18 cellular contexts compared by ENCODE assay signal in genomic region chr7:108167460-108167859, GRCh38. TPM values are rescaled to one million over a fixed set of nuclear protein-coding genes. Genes with fewer than 3 reads are reported as not detected.
DNase-seq lines count a peak whose midpoint lies in the region; ATAC-seq, FAIRE-seq and TF ChIP-seq lines count a peak whose summit lies in the region.
"Had no signal": no experiment of that assay in that cellular context is flagged by ENCODE, and none has a peak within 500 bp of the region (broad histone marks: within the 10 kb centered on the region; RNA-seq: fewer than 3 reads in every experiment).

No MANE protein-coding gene starts in this region.

- H3K36me3 ChIP-seq in esophagus muscularis mucosa (no peaks in the 10 kb centered on the region), pancreas (no peaks in the 10 kb centered on the region)
- H3K36me3 ChIP-seq: WERI-Rb-1 had no signal

- no peak for FAIRE-seq in pancreas (lab: Jason Lieb, UNC)
- FAIRE-seq: GM19239 had no signal

- peak overlapping the region; percentile 22 to 51 (median 34) for H3K4me3 ChIP-seq in esophagus muscularis mucosa
- H3K4me3 ChIP-seq in pancreas = no peak overlapping the region

- 47% methylated on average over 7 of the region's 7 CpGs for WGBS in esophagus muscularis mucosa
- 22 to 27% methylated on average over 7 of the region's 7 CpGs for whole genome bisulfite sequencing in pancreas, 2 donors

- TF ChIP-seq CTCF in esophagus muscularis mucosa (IDR thresholded peaks at IDR 0.05) (no peak), pancreas (IDR thresholded peaks at IDR 0.05) (no peak)

- TF ChIP-seq POLR2A in esophagus muscularis mucosa (IDR thresholded peaks at IDR 0.05; ENCODE audit: low read depth) = no peak

- no peak for TF ChIP-seq EP300 in esophagus muscularis mucosa (IDR thresholded peaks at IDR 0.05)

- DNase-seq in EH (ENCODE audit: low read depth) (peak; percentile 11), NCI-H1105 treated with DMSO at 0.1 percent for 48 hours (lab: John Stamatoyannopoulos, UW) (peak; percentile 92), esophagus muscularis mucosa (ENCODE audit: extremely low spot score) (no peak), pancreas (no peak), NCI-H524 (lab: John Stamatoyannopoulos, UW) (no peak), NCI-H1694 treated with DMSO at 0.1 percent for 48 hours (lab: John Stamatoyannopoulos, UW) (no peak), T1000 (lab: John Stamatoyannopoulos, UW) (no peak)
- DNase-seq: activated naive CD4-positive, alpha-beta T cell treated with anti-CD3 and anti-CD28 coated beads, Interleukin-2, amount 50 U/mL, for 16 hours; CD8-positive, alpha-beta T cell; central memory CD4-positive, alpha-beta T cell; hippocampal formation; left colon; naive B cell; NCI-H1048; OCI-M1; WERI-Rb-1 had no signal

- H3K4me1 ChIP-seq in esophagus muscularis mucosa = peaks cover 0 to 14% (median 0%) of the 10 kb centered on the region in 4 donors
- peaks cover 0 to 9% (median 3%) of the 10 kb centered on the region in 3 donors for H3K4me1 ChIP-seq in pancreas

- H3K9me3 ChIP-seq in esophagus muscularis mucosa (no peaks in the 10 kb centered on the region), pancreas (no peaks in the 10 kb centered on the region)

- intact Hi-C loops in esophagus muscularis mucosa (cut with DNase I) (no loop called here), pancreas (cut with DNase I) (no loop called here)

- no peaks in the 10 kb centered on the region for H3K27me3 ChIP-seq in esophagus muscularis mucosa
- no peaks in the 10 kb centered on the region for H3K27me3 ChIP-seq in pancreas

- H3K27ac ChIP-seq in esophagus muscularis mucosa (replicated peaks in 1 of 4) (peak overlapping the region in 2 of 4 donors; percentile 33 to 48), pancreas (no peak overlapping the region)
- H3K27ac ChIP-seq: WERI-Rb-1 had no signal

- ATAC-seq in pancreas (peak in 3 of 4 donors; percentile 74 to 82 (median 81)), HG02571 (IDR thresholded peaks at IDR 0.05; ENCODE audit: unreplicated experiment) (no peak)
- ATAC-seq: CD8-positive, alpha-beta T cell; left colon had no signal

RNA-seq across cellular contexts. Expression of gene LAMB4, which starts 37.3 kb away (rescaled TPM):
- total RNA-seq in esophagus muscularis mucosa (1 to 10 TPM in 2 of 4 donors, under 1 TPM in 1, not detected in 1; 0.75 to 2.6 (median 1.7) TPM), pancreas (under 1 TPM; 0.22 to 0.78 (median 0.50) TPM)
- under 1 TPM; 0.40 to 0.72 TPM for polyA plus RNA-seq in pancreas

Comparison
In these comparisons a context has a peak if more than half of its experiments do, and no peak if none do; other contexts are left out.
1. DNase-seq: peak in EH (single experiment) and NCI-H1105 treated with DMSO at 0.1 percent for 48 hours (single experiment); none in esophagus muscularis mucosa (single experiment), pancreas (0 of 6), NCI-H524 (0 of 2), NCI-H1694 treated with DMSO at 0.1 percent for 48 hours (single experiment) and T1000 (single experiment).
2. H3K4me3 ChIP-seq: peak in esophagus muscularis mucosa (4 of 4); none in pancreas (0 of 4).